ENCODE assay signal across 10 cellular contexts in genomic region chr1:58896211-58897183, GRCh38.
DNase-seq lines count a peak whose midpoint lies in the region; TF ChIP-seq lines count a peak whose summit lies in the region.
"Had no signal": no experiment of that assay in that cellular context is flagged by ENCODE, and none has a peak within 500 bp of the region (broad histone marks: within the 10 kb centered on the region; RNA-seq: fewer than 3 reads in every experiment).

No MANE protein-coding gene starts in this region.

- H3K4me1 Mint-ChIP-seq in activated CD4-positive, alpha-beta T cell treated with anti-CD3 and anti-CD28 coated beads, Interleukin-2, amount 10 ng/mL, durations not matched to agents 24 days and 14 days: peaks cover 25% of the 10 kb centered on the region
- peaks cover 31% of the 10 kb centered on the region for H3K4me1 Mint-ChIP-seq in type B pancreatic cell (ENCODE audit: unreplicated experiment)

- no peak overlapping the region for H3K4me3 Mint-ChIP-seq in activated CD4-positive, alpha-beta T cell treated with anti-CD3 and anti-CD28 coated beads, Interleukin-2, amount 10 ng/mL, durations not matched to agents 24 days and 14 days
- H3K4me3 Mint-ChIP-seq in type B pancreatic cell: no peak overlapping the region

- H3K27ac ChIP-seq in coronary artery: peak overlapping the region; percentile 44 to 74
- H3K27ac ChIP-seq: C4-2B had no signal

- peaks cover 5% of the 10 kb centered on the region for H3K27me3 Mint-ChIP-seq in activated CD4-positive, alpha-beta T cell treated with anti-CD3 and anti-CD28 coated beads, Interleukin-2, amount 10 ng/mL, durations not matched to agents 24 days and 14 days
- H3K27me3 Mint-ChIP-seq in type B pancreatic cell: no peaks in the 10 kb centered on the region

- intact Hi-C loops in activated CD4-positive, alpha-beta T cell treated with anti-CD3 and anti-CD28 coated beads, Interleukin-2, amount 10 ng/mL, durations not matched to agents 24 days and 14 days (cut with micrococcal nuclease): no loop called here

- peaks cover 10% of the 10 kb centered on the region for H3K9me3 Mint-ChIP-seq in activated CD4-positive, alpha-beta T cell treated with anti-CD3 and anti-CD28 coated beads, Interleukin-2, amount 10 ng/mL, durations not matched to agents 24 days and 14 days
- no peaks in the 10 kb centered on the region for H3K9me3 Mint-ChIP-seq in type B pancreatic cell

- H3K4me3 ChIP-seq in coronary artery: no peak overlapping the region

- DNase-seq in activated CD4-positive, alpha-beta T cell treated with anti-CD3 and anti-CD28 coated beads, Interleukin-2, amount 10 ng/mL, durations not matched to agents 24 days and 14 days: peak; percentile 54
- DNase-seq in activated CD4-positive, alpha-beta T cell treated with anti-CD3 and anti-CD28 coated beads, Interleukin-2, amount 50 U/mL, for 48 hours: no peak
- no peak for DNase-seq in coronary artery (ENCODE audit: low spot score)
- peak; percentile 13 for DNase-seq in midbrain (lab: John Stamatoyannopoulos, UW)
- DNase-seq in ACHN: no peak
- no peak for DNase-seq in GDM1 (lab: John Stamatoyannopoulos, UW)
- DNase-seq in type B pancreatic cell (ENCODE audit: extremely low spot score, unreplicated experiment): no peak
- DNase-seq in NCI-H1436 (lab: John Stamatoyannopoulos, UW): no peak
- DNase-seq: SW 1271 had no signal

- TF ChIP-seq CTCF in coronary artery (IDR thresholded peaks at IDR 0.05) (no peak), type B pancreatic cell (conservative IDR thresholded peaks at IDR 0.05) (no peak)

- H3K36me3 Mint-ChIP-seq in activated CD4-positive, alpha-beta T cell treated with anti-CD3 and anti-CD28 coated beads, Interleukin-2, amount 10 ng/mL, durations not matched to agents 24 days and 14 days (ENCODE audit: low read depth): no peaks in the 10 kb centered on the region
- H3K36me3 Mint-ChIP-seq in type B pancreatic cell: no peaks in the 10 kb centered on the region

- no peak overlapping the region for H3K27ac Mint-ChIP-seq in activated CD4-positive, alpha-beta T cell treated with anti-CD3 and anti-CD28 coated beads, Interleukin-2, amount 10 ng/mL, durations not matched to agents 24 days and 14 days
- H3K27ac Mint-ChIP-seq in type B pancreatic cell: no peak overlapping the region

- in situ Hi-C loops in ACHN (cut with HindIII; ENCODE audit: low pct_ligation_motif_present, low pct_unique_long_range_greater_than_20kb, low sequenced_read_pairs): no loop called here

Comparison
In these comparisons a context has a peak if more than half of its experiments do, and no peak if none do; other contexts are left out.
1. DNase-seq: peak in activated CD4-positive, alpha-beta T cell treated with anti-CD3 and anti-CD28 coated beads, Interleukin-2, amount 10 ng/mL, durations not matched to agents 24 days and 14 days (single experiment) and midbrain (single experiment); none in activated CD4-positive, alpha-beta T cell treated with anti-CD3 and anti-CD28 coated beads, Interleukin-2, amount 50 U/mL, for 48 hours (0 of 2), coronary artery (single experiment), ACHN (single experiment), GDM1 (single experiment), type B pancreatic cell (single experiment) and NCI-H1436 (single experiment).